8 cellular contexts compared by ENCODE assay signal in genomic region chr2:105369777-105370690, GRCh38. TPM values are rescaled to one million over a fixed set of nuclear protein-coding genes. Genes with fewer than 3 reads are reported as not detected.
A peak's percentile ranks its signal among the peaks of the same experiment; 100 is the strongest.
DNase-seq lines count a peak whose midpoint lies in the region; ATAC-seq and TF ChIP-seq lines count a peak whose summit lies in the region.

No MANE protein-coding gene starts in this region.

- no peaks in the 10 kb centered on the region for H3K27me3 Mint-ChIP-seq in brain

- peak overlapping the region in 4 of 5 experiments; percentile 20 to 80 (median 56) for H3K27ac Mint-ChIP-seq in brain

- peaks cover 48% of the 10 kb centered on the region for H3K4me1 Mint-ChIP-seq in brain

- H3K27ac ChIP-seq in VCaP: no peak overlapping the region; the same call in 1 of the 2 replicates

- peaks cover 11% of the 10 kb centered on the region for H3K36me3 Mint-ChIP-seq in brain

- H3K9me3 Mint-ChIP-seq in brain: no peaks in the 10 kb centered on the region

- peak; percentile 93 for TF ChIP-seq CTCF in VCaP (conservative IDR thresholded peaks at IDR 0.05)
- TF ChIP-seq CTCF in brain (conservative IDR thresholded peaks at IDR 0.05): peak; percentile 95

- peak overlapping the region in 1 of 5 experiments; percentile 6 for H3K4me3 Mint-ChIP-seq in brain

- DNase-seq in NCI-H1436 (lab: John Stamatoyannopoulos, UW): peak; percentile 40
- DNase-seq in NCI-H1436 treated with DMSO at 0.1 percent for 48 hours (lab: John Stamatoyannopoulos, UW): no peak
- peak; percentile 66 for DNase-seq in NCI-H2029 (lab: John Stamatoyannopoulos, UW)
- DNase-seq in iPS-NIHi7 (ENCODE audit: extremely low spot score): peak; percentile 85
- peak; percentile 69 to 79 for DNase-seq in stimulated activated CD4-positive, alpha-beta T cell treated with anti-CD3 and anti-CD28 coated beads, Interleukin-15, amount 100 ng/mL, for 1 hour (ENCODE audit: low read depth in 1 of 2, low spot score in 1 of 2)

- ATAC-seq in HG02840 (IDR thresholded peaks at IDR 0.05; ENCODE audit: low FRiP score, unreplicated experiment): peak; percentile 83

RNA-seq across cellular contexts. Expression of gene FHL2, which starts 28.8 kb away (rescaled TPM):
- 6.5 TPM for polyA plus RNA-seq in brain (ENCODE audit: insufficient read depth, low read depth, low replicate concordance)

RNA-seq across cellular contexts. Expression of gene C2orf49, which starts 32.7 kb away (rescaled TPM):
- 12.0 TPM for polyA plus RNA-seq in brain (ENCODE audit: insufficient read depth, low read depth, low replicate concordance)

RNA-seq across cellular contexts. Expression of gene TGFBRAP1, which starts 40.5 kb away (rescaled TPM):
- 11.7 TPM for polyA plus RNA-seq in brain (ENCODE audit: insufficient read depth, low read depth, low replicate concordance)
